Comparison of ENCODE assay signal across 19 cellular contexts in the genomic region with DNA sequence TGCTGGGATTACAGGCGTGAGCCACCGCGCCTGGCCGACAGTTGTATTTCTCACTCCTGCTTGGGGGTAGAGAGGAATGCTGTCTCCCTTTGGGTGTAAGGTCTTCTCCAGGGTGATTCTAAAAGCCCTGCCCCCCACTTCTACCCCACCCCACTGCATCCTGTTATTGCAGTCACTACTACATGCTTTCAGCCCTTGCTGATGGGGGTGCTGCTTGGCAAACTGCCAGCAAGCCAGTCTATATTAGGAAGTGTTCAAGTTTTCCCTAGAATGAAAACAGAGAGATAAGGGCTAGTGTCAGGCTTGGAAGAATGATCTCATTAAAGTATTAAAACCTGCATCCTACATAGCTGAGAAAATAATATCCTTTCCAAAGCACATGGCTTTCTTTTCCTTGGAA. TPM values are rescaled to one million over a fixed set of nuclear protein-coding genes. Genes with fewer than 3 reads are reported as not detected.
DNase-seq lines count a peak whose midpoint lies in the region; ATAC-seq, FAIRE-seq and TF ChIP-seq lines count a peak whose summit lies in the region.
"Had no signal": no experiment of that assay in that cellular context is flagged by ENCODE, and none has a peak within 500 bp of the region (broad histone marks: within the 10 kb centered on the region; RNA-seq: fewer than 3 reads in every experiment).

No MANE protein-coding gene starts in this region.

- TF ChIP-seq POLR2A in H54 (IDR thresholded peaks at IDR 0.05; ENCODE audit: low read depth, low read length): no peak

- H3K9me3 Mint-ChIP-seq in chondrocyte (ENCODE audit: low read depth): no peaks in the 10 kb centered on the region
- H3K9me3 Mint-ChIP-seq: activated naive CD8-positive, alpha-beta T cell treated with anti-CD3 and anti-CD28 coated beads for 36 hours had no signal

- H3K9me3 ChIP-seq in cardiac muscle cell (ENCODE audit: low read depth) (no peaks in the 10 kb centered on the region), right atrium auricular region (no peaks in the 10 kb centered on the region), osteoblast (ENCODE audit: low read depth, low read length) (no peaks in the 10 kb centered on the region)
- H3K9me3 ChIP-seq: vagina had no signal

- peaks cover 21% of the 10 kb centered on the region for H3K36me3 Mint-ChIP-seq in chondrocyte (ENCODE audit: low read depth)

- no peaks in the 10 kb centered on the region for H3K27me3 Mint-ChIP-seq in chondrocyte (ENCODE audit: low read depth)
- H3K27me3 Mint-ChIP-seq: activated naive CD8-positive, alpha-beta T cell treated with anti-CD3 and anti-CD28 coated beads for 36 hours had no signal

- H3K4me2 ChIP-seq in osteoblast (ENCODE audit: insufficient read depth, low read length): no peak overlapping the region
- H3K4me2 ChIP-seq: KMS-11 had no signal

- H3K4me1 Mint-ChIP-seq in chondrocyte (ENCODE audit: low read depth): peaks cover 16% of the 10 kb centered on the region

- FAIRE-seq in H54 (lab: Jason Lieb, UNC): no peak
- FAIRE-seq: bronchial epithelial cell had no signal

- H3K36me3 ChIP-seq in cardiac muscle cell (peaks cover 20% of the 10 kb centered on the region), right atrium auricular region (peaks cover 62% of the 10 kb centered on the region), osteoblast (ENCODE audit: insufficient read depth, low read length) (peaks cover 21% of the 10 kb centered on the region)

- DNase-seq in cardiac muscle cell (ENCODE audit: low read depth in 1 of 2, low spot score in 1 of 2) (peak; percentile 21 to 55), right atrium auricular region (ENCODE audit: low spot score) (no peak), NCI-H82 (lab: John Stamatoyannopoulos, UW) (peak; percentile 82), chondrocyte (ENCODE audit: low spot score) (no peak), osteoblast (ENCODE audit: insufficient read length, low spot score, missing footprints) (no peak), NCI-H2196 (lab: John Stamatoyannopoulos, UW; ENCODE audit: unreplicated experiment) (no peak), H54 (ENCODE audit: insufficient read length, low spot score) (no peak)
- DNase-seq: activated naive CD8-positive, alpha-beta T cell treated with anti-CD3 and anti-CD28 coated beads for 36 hours; AML-193; DND-41; NCI-H1105; stimulated activated CD4-positive, alpha-beta T cell treated with anti-CD3 and anti-CD28 coated beads, Interleukin-4, amount 100 ng/mL, for 1 hour had no signal

- H3K79me2 ChIP-seq in osteoblast (ENCODE audit: insufficient read depth, low read length): no peaks in the 10 kb centered on the region
- H3K79me2 ChIP-seq: parathyroid adenoma had no signal

- H3K4me3 ChIP-seq in cardiac muscle cell: no peak overlapping the region
- no peak overlapping the region for H3K4me3 ChIP-seq in right atrium auricular region
- no peak overlapping the region for H3K4me3 ChIP-seq in osteoblast (ENCODE audit: insufficient read depth, low read length)
- H3K4me3 ChIP-seq: vagina had no signal

- TF ChIP-seq CTCF in cardiac muscle cell (IDR thresholded peaks at IDR 0.05; ENCODE audit: low read depth, low read length) (no peak), right atrium auricular region (IDR thresholded peaks at IDR 0.05) (no peak), chondrocyte (IDR thresholded peaks at IDR 0.05) (no peak), osteoblast (IDR thresholded peaks at IDR 0.05; ENCODE audit: extremely low read depth, low read depth, low read length) (no peak)

- no peak overlapping the region for H2AFZ ChIP-seq in osteoblast (ENCODE audit: low read length)
- H2AFZ ChIP-seq: parathyroid adenoma had no signal

- peaks cover 17% of the 10 kb centered on the region for H3K4me1 ChIP-seq in cardiac muscle cell (ENCODE audit: low read depth)
- H3K4me1 ChIP-seq in right atrium auricular region: no peaks in the 10 kb centered on the region
- peaks cover 17% of the 10 kb centered on the region for H3K4me1 ChIP-seq in osteoblast (ENCODE audit: insufficient read depth, low read length)
- H3K4me1 ChIP-seq: parathyroid adenoma, vagina had no signal

- ATAC-seq in HG03025 (IDR thresholded peaks at IDR 0.05; ENCODE audit: low FRiP score, unreplicated experiment): no peak
- ATAC-seq: esophagus mucosa, HCT116 had no signal

- no peak overlapping the region for H3K4me3 Mint-ChIP-seq in chondrocyte (ENCODE audit: unreplicated experiment)
- H3K4me3 Mint-ChIP-seq: activated naive CD8-positive, alpha-beta T cell treated with anti-CD3 and anti-CD28 coated beads for 36 hours had no signal

- H3K27ac ChIP-seq in cardiac muscle cell (peak overlapping the region; percentile 10), right atrium auricular region (no peak overlapping the region), osteoblast (ENCODE audit: low read depth, low read length) (peak overlapping the region; percentile 69)
- H3K27ac ChIP-seq: KMS-11, parathyroid adenoma, vagina had no signal

- H4K20me1 ChIP-seq in osteoblast (ENCODE audit: insufficient read depth, low read length): peaks cover 3% of the 10 kb centered on the region

- H3K27me3 ChIP-seq in cardiac muscle cell: no peaks in the 10 kb centered on the region
- no peaks in the 10 kb centered on the region for H3K27me3 ChIP-seq in right atrium auricular region
- no peaks in the 10 kb centered on the region for H3K27me3 ChIP-seq in osteoblast (ENCODE audit: insufficient read depth, low read length)
- H3K27me3 ChIP-seq: vagina had no signal

- H3K27ac Mint-ChIP-seq in chondrocyte (ENCODE audit: unreplicated experiment): peak overlapping the region; percentile 61
- H3K27ac Mint-ChIP-seq: activated naive CD8-positive, alpha-beta T cell treated with anti-CD3 and anti-CD28 coated beads for 36 hours had no signal

RNA-seq across cellular contexts. Expression of a gene that starts 31.3 kb away (rescaled TPM):
- total RNA-seq in cardiac muscle cell: 19.0 and 23.0 TPM in 2 replicates
- polyA plus RNA-seq in cardiac muscle cell: 23.1 and 32.8 TPM in 2 replicates
- total RNA-seq in right atrium auricular region: 10 to 100 TPM; 10.8 to 11.5 TPM
- 10.6 to 16.1 TPM (median 10.8 TPM) in 3 replicates for total RNA-seq in chondrocyte
- total RNA-seq in osteoblast: 14.4 and 14.8 TPM in 2 replicates

RNA-seq across cellular contexts. Expression of a gene that starts 31.6 kb away (rescaled TPM):
- total RNA-seq in cardiac muscle cell (26.2 and 43.5 TPM in 2 replicates), right atrium auricular region (10 to 100 TPM; 60.1 to 75.8 TPM), chondrocyte (16.9 to 21.6 TPM (median 19.3 TPM) in 3 replicates), osteoblast (21.5 and 29.3 TPM in 2 replicates)
- 31.0 and 44.5 TPM in 2 replicates for polyA plus RNA-seq in cardiac muscle cell

Comparison
In these comparisons a context has a peak if more than half of its experiments do, and no peak if none do; other contexts are left out.
1. DNase-seq: peak in cardiac muscle cell (2 of 2) and NCI-H82 (single experiment); none in right atrium auricular region (single experiment), chondrocyte (single experiment), osteoblast (single experiment), NCI-H2196 (single experiment) and H54 (single experiment).
2. H3K27ac ChIP-seq: peak in cardiac muscle cell (single experiment) and osteoblast (single experiment); none in right atrium auricular region (0 of 2).